ENCODE assay signal across 10 cellular contexts in genomic region chr18:57297306-57297705, GRCh38. TPM values are rescaled to one million over a fixed set of nuclear protein-coding genes. Genes with fewer than 3 reads are reported as not detected.
"Had no signal": no experiment of that assay in that cellular context is flagged by ENCODE, and none has a peak within 500 bp of the region (broad histone marks: within the 10 kb centered on the region; RNA-seq: fewer than 3 reads in every experiment).

No MANE protein-coding gene starts in this region.

- H3K4me3 Mint-ChIP-seq: IgD-negative memory B cell had no signal

- H3K9ac ChIP-seq: KMS-11 had no signal

- DNase-seq: IMR-90, KBM-7, KG1 had no signal

- ATAC-seq: HepG2, K562 had no signal

- H3K4me2 ChIP-seq: KMS-11 had no signal

- H3K27ac ChIP-seq: HL-60, KMS-11 had no signal

- H3K4me1 Mint-ChIP-seq: IgD-negative memory B cell had no signal

- H3K36me3 Mint-ChIP-seq: IgD-negative memory B cell had no signal

- H3K27ac Mint-ChIP-seq: IgD-negative memory B cell had no signal

- H3K4me3 ChIP-seq: K562 had no signal

RNA-seq across cellular contexts. Expression of gene ST8SIA3, which starts 55.1 kb away (rescaled TPM):
- total RNA-seq: HepG2, HT-29, HT1080, IMR-90, K562 had no signal
- polyA plus RNA-seq: HepG2, IgD-negative memory B cell, IMR-90, K562 had no signal
